In genomic region chr1:183770816-183771128, GRCh38 we compare ENCODE assay signal across 15 cellular contexts. TPM values are rescaled to one million over a fixed set of nuclear protein-coding genes. Genes with fewer than 3 reads are reported as not detected.
DNase-seq lines count a peak whose midpoint lies in the region; ATAC-seq and TF ChIP-seq lines count a peak whose summit lies in the region.
"Had no signal": no experiment of that assay in that cellular context is flagged by ENCODE, and none has a peak within 500 bp of the region (broad histone marks: within the 10 kb centered on the region; RNA-seq: fewer than 3 reads in every experiment).

No MANE protein-coding gene starts in this region.

- no peaks in the 10 kb centered on the region for H4K20me1 ChIP-seq in PC-3 (ENCODE audit: low read length)

- H3K4me3 ChIP-seq in Caco-2 (ENCODE audit: low read depth, low read length) = no peak overlapping the region
- H3K4me3 ChIP-seq in gastrocnemius medialis = no peak overlapping the region
- no peak overlapping the region for H3K4me3 ChIP-seq in PC-3 (ENCODE audit: low read length)
- H3K4me3 ChIP-seq: GM23248, HAP-1 had no signal

- ATAC-seq in GM19438 (IDR thresholded peaks at IDR 0.05; ENCODE audit: low read depth, unreplicated experiment) (peak; percentile 45), gastrocnemius medialis (no peak), PC-3 (no peak)
- peak; percentile 71 for ATAC-seq in stimulated activated memory B cell treated with anti-CD40 and anti-IgM and Interleukin-4, amounts not matched to agents 10 μg/mL and 1 μg/mL and 100 μg/mL, for 72 hours

- no peak for DNase-seq in Caco-2
- DNase-seq in NCI-H510A treated with DMSO at 0.1 percent for 48 hours (lab: John Stamatoyannopoulos, UW) = no peak
- DNase-seq in gastrocnemius medialis = no peak
- no peak for DNase-seq in PC-3
- DNase-seq: Calu3; CD4-positive, alpha-beta memory T cell; DND-41; EL; GM23248; KG1 had no signal

- H3K9ac ChIP-seq in PC-3 (ENCODE audit: low read length) = no peak overlapping the region
- H3K9ac ChIP-seq: GM23248 had no signal

- no peaks in the 10 kb centered on the region for H3K27me3 Mint-ChIP-seq in Caco-2 (ENCODE audit: insufficient read depth, unreplicated experiment)
- H3K27me3 Mint-ChIP-seq in stimulated activated memory B cell treated with anti-CD40 and anti-IgM and Interleukin-4, amounts not matched to agents 10 μg/mL and 1 μg/mL and 100 μg/mL, for 72 hours = peaks cover 15% of the 10 kb centered on the region
- H3K27me3 Mint-ChIP-seq: B cell; CD4-positive, alpha-beta memory T cell had no signal

- H3K4me2 ChIP-seq in PC-3 (ENCODE audit: low read length) = no peak overlapping the region

- CTCF ChIA-PET in Caco-2 (lab: Charles Lee) = no interaction called here
- CTCF ChIA-PET in PC-3 (lab: Charles Lee) = no interaction called here

- intact Hi-C loops in Caco-2 (cut with micrococcal nuclease; ENCODE audit: unreplicated experiment) = no loop called here
- intact Hi-C loops in gastrocnemius medialis (cut with DNase I; ENCODE audit: low total_unique reads) = no loop called here
- intact Hi-C loops in PC-3 (cut with micrococcal nuclease) = no loop called here

- peaks cover 21% of the 10 kb centered on the region for H3K9me3 ChIP-seq in Caco-2
- no peaks in the 10 kb centered on the region for H3K9me3 ChIP-seq in gastrocnemius medialis
- 0 out of 2 replicates have a peak, but pooled peaks cover 11% of the 10 kb centered on the region for H3K9me3 ChIP-seq in PC-3 (ENCODE audit: low read length)

- H3K27me3 ChIP-seq in Caco-2 (replicated peaks; ENCODE audit: control insufficient read depth, insufficient read depth, low read length) = no peaks in the 10 kb centered on the region
- no peaks in the 10 kb centered on the region for H3K27me3 ChIP-seq in gastrocnemius medialis
- no peaks in the 10 kb centered on the region for H3K27me3 ChIP-seq in PC-3 (ENCODE audit: low read length)

- in situ Hi-C loops in gastrocnemius medialis (cut with MboI; ENCODE audit: low sequenced_read_pairs in 4 of 4) = no loop called here

- H3K36me3 Mint-ChIP-seq in Caco-2 (ENCODE audit: insufficient read depth, unreplicated experiment) = peaks cover 46% of the 10 kb centered on the region
- peaks cover 25% of the 10 kb centered on the region for H3K36me3 Mint-ChIP-seq in stimulated activated memory B cell treated with anti-CD40 and anti-IgM and Interleukin-4, amounts not matched to agents 10 μg/mL and 1 μg/mL and 100 μg/mL, for 72 hours
- H3K36me3 Mint-ChIP-seq: CD14-positive monocyte had no signal

- peaks cover 55% of the 10 kb centered on the region for H3K9me3 Mint-ChIP-seq in Caco-2 (ENCODE audit: unreplicated experiment)
- H3K9me3 Mint-ChIP-seq in stimulated activated memory B cell treated with anti-CD40 and anti-IgM and Interleukin-4, amounts not matched to agents 10 μg/mL and 1 μg/mL and 100 μg/mL, for 72 hours = peaks cover 18% of the 10 kb centered on the region

- no peaks in the 10 kb centered on the region for H3F3A ChIP-seq in PC-3 (ENCODE audit: low read length, unreplicated experiment)

- no peak overlapping the region for H3K4me3 Mint-ChIP-seq in Caco-2 (ENCODE audit: unreplicated experiment)
- H3K4me3 Mint-ChIP-seq in stimulated activated memory B cell treated with anti-CD40 and anti-IgM and Interleukin-4, amounts not matched to agents 10 μg/mL and 1 μg/mL and 100 μg/mL, for 72 hours = no peak overlapping the region
- H3K4me3 Mint-ChIP-seq: B cell; CD14-positive monocyte; CD4-positive, alpha-beta memory T cell had no signal

- BruUV-seq in Caco-2 (replicated peaks; lab: Mats Ljungman, UMichigan) = no TSS peak
- BruUV-seq in PC-3 (replicated peaks; lab: Mats Ljungman, UMichigan) = no TSS peak

- peaks cover 7% of the 10 kb centered on the region for H3K4me1 Mint-ChIP-seq in Caco-2 (ENCODE audit: low read depth, unreplicated experiment)
- H3K4me1 Mint-ChIP-seq in stimulated activated memory B cell treated with anti-CD40 and anti-IgM and Interleukin-4, amounts not matched to agents 10 μg/mL and 1 μg/mL and 100 μg/mL, for 72 hours = peaks cover 10% of the 10 kb centered on the region

- POLR2A ChIA-PET in Caco-2 (lab: Charles Lee) = no interaction called here
- POLR2A ChIA-PET in PC-3 (lab: Charles Lee; ENCODE audit: unreplicated experiment) = no interaction called here

- H3K4me1 ChIP-seq in Caco-2 = no peaks in the 10 kb centered on the region
- H3K4me1 ChIP-seq in gastrocnemius medialis = no peaks in the 10 kb centered on the region
- H3K4me1 ChIP-seq in PC-3 (ENCODE audit: insufficient read depth, low read length) = no peaks in the 10 kb centered on the region
- H3K4me1 ChIP-seq: HAP-1 had no signal

- H3K27ac ChIP-seq in gastrocnemius medialis (no peak overlapping the region), PC-3 (ENCODE audit: low read length) (no peak overlapping the region)
- H3K27ac ChIP-seq: GM23248 had no signal

- TF ChIP-seq POLR2A in gastrocnemius medialis (IDR thresholded peaks at IDR 0.05) = no peak

- H3K36me3 ChIP-seq in Caco-2 (ENCODE audit: control insufficient read depth, insufficient read depth, low read length) = no peaks in the 10 kb centered on the region
- H3K36me3 ChIP-seq in gastrocnemius medialis = no peaks in the 10 kb centered on the region
- no peaks in the 10 kb centered on the region for H3K36me3 ChIP-seq in PC-3 (ENCODE audit: low read depth, low read length)
- H3K36me3 ChIP-seq: HAP-1 had no signal

- H3K9me2 ChIP-seq in PC-3 (replicated peaks; ENCODE audit: low read length) = no peaks in the 10 kb centered on the region

- TF ChIP-seq CTCF in Caco-2 (IDR thresholded peaks at IDR 0.05; ENCODE audit: insufficient read depth in 1 of 2, low read depth in 1 of 2, low read length in 1 of 2, severe bottlenecking in 1 of 2, unreplicated experiment in 1 of 2) (no peak), gastrocnemius medialis (IDR thresholded peaks at IDR 0.05 in 4 of 5, conservative IDR thresholded peaks at IDR 0.05 in 1 of 5) (no peak), PC-3 (conservative IDR thresholded peaks at IDR 0.05; ENCODE audit: low read depth, low read length) (no peak)

- peak overlapping the region; percentile 80 for H3K27ac Mint-ChIP-seq in Caco-2 (ENCODE audit: unreplicated experiment)
- H3K27ac Mint-ChIP-seq in stimulated activated memory B cell treated with anti-CD40 and anti-IgM and Interleukin-4, amounts not matched to agents 10 μg/mL and 1 μg/mL and 100 μg/mL, for 72 hours = peak overlapping the region; percentile 13
- H3K27ac Mint-ChIP-seq: CD4-positive, alpha-beta memory T cell had no signal

- no peaks in the 10 kb centered on the region for H3K79me2 ChIP-seq in PC-3 (ENCODE audit: low read length)

- H2AFZ ChIP-seq in PC-3 (ENCODE audit: low read length) = no peak overlapping the region
- H2AFZ ChIP-seq: GM23248 had no signal

RNA-seq across cellular contexts. Expression of gene RGL1, which starts 34.1 kb away (rescaled TPM):
- total RNA-seq in Caco-2 (2022) (33.8 and 34.5 TPM in 2 replicates), gastrocnemius medialis (1 to 10 TPM; 4.0 to 5.1 (median 4.8) TPM), PC-3 (2014; rRNA removed) (1.5 and 1.9 TPM in 2 replicates)

Comparison
In these comparisons a context has a peak if more than half of its experiments do, and no peak if none do; other contexts are left out.
1. ATAC-seq: peak in GM19438 (single experiment) and stimulated activated memory B cell treated with anti-CD40 and anti-IgM and Interleukin-4, amounts not matched to agents 10 μg/mL and 1 μg/mL and 100 μg/mL, for 72 hours (single experiment); none in gastrocnemius medialis (0 of 2) and PC-3 (single experiment).